Comparison of ENCODE assay signal across 8 cellular contexts in the genomic region with DNA sequence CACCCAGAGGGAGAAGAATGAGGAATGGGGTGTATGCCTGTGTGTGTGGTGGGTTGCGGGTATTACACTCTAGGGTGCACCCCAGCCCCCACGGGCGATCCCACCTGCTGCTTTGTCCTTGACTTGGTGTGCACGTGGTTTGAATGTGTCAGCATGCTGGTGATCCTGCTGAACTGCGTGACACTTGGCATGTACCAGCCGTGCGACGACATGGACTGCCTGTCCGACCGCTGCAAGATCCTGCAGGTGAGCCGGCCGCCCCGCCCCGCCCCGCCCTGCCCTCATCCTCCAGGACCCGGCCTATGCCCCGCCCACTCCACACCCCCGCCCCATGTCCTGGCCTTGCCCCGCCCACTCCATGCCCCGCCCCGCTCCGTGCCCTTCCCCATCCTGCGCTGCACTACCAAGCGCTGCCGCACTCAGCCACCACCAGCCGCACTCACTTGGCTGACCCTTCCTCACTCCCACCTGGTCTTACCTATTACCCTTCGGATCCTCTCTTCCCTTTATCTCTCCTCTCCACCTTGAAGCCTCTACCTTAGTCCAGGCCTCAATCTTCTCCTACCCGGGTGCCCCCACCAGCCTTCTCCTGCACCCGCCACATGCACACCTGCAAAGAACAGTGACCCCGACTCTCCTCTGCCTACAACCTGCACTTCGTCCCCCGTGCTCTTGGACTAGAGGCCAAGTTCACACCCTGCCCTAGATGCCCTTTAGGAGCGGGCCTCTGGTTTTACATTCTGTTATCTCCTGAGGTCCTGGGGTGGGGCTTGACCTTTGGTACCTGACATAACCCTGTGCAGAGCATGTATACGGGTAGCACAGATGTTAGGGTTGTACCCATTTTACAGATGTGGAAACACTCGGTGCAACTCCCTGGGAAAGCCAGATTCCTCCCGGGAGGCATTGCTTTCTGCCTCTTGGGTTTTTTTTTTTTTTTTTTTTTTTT. TPM values are rescaled to one million over a fixed set of nuclear protein-coding genes. Genes with fewer than 3 reads are reported as not detected.
A peak's percentile ranks its signal among the peaks of the same experiment; 100 is the strongest.
DNase-seq lines count a peak whose midpoint lies in the region; ATAC-seq, FAIRE-seq and TF ChIP-seq lines count a peak whose summit lies in the region.

No MANE protein-coding gene starts in this region.

- no peak overlapping the region for H3K27ac Mint-ChIP-seq in activated B cell treated with CpG ODN at 0.5 μM for 24 hours

- no peak overlapping the region for H3K4me2 ChIP-seq in osteoblast (ENCODE audit: insufficient read depth, low read length)

- in situ Hi-C loops in GM13977 (cut with MboI; ENCODE audit: low pct_unique_long_range_greater_than_20kb, low sequenced_read_pairs, unreplicated experiment): no loop called here

- ATAC-seq in activated B cell treated with CpG ODN at 0.5 μM for 24 hours (ENCODE audit: low read depth) (peak; percentile 66), HG03045 (IDR thresholded peaks at IDR 0.05; ENCODE audit: unreplicated experiment) (no peak)

- POLR2A ChIA-PET in activated B cell treated with CpG ODN at 0.5 μM for 24 hours (lab: Charles Lee): no interaction called here

- H3K79me2 ChIP-seq in osteoblast (ENCODE audit: insufficient read depth, low read length): no peaks in the 10 kb centered on the region

- no peaks in the 10 kb centered on the region for H4K20me1 ChIP-seq in osteoblast (ENCODE audit: insufficient read depth, low read length)

- intact Hi-C loops in activated B cell treated with CpG ODN at 0.5 μM for 24 hours (cut with micrococcal nuclease): no loop called here

- no peak overlapping the region for H2AFZ ChIP-seq in osteoblast (ENCODE audit: low read length)

- peaks cover 25% of the 10 kb centered on the region for H3K27me3 Mint-ChIP-seq in activated B cell treated with CpG ODN at 0.5 μM for 24 hours

- H3K9me3 Mint-ChIP-seq in activated B cell treated with CpG ODN at 0.5 μM for 24 hours: no peaks in the 10 kb centered on the region

- no peaks in the 10 kb centered on the region for H3K4me1 ChIP-seq in osteoblast (ENCODE audit: insufficient read depth, low read length)

- H3K4me3 Mint-ChIP-seq in activated B cell treated with CpG ODN at 0.5 μM for 24 hours: no peak overlapping the region

- TF ChIP-seq CTCF in GM13977 (IDR thresholded peaks at IDR 0.05; ENCODE audit: extremely low read depth, insufficient read depth, missing control alignments) (no peak), activated B cell treated with CpG ODN at 0.5 μM for 24 hours (IDR thresholded peaks at IDR 0.05) (no peak), bronchial epithelial cell (IDR thresholded peaks at IDR 0.05; ENCODE audit: insufficient read depth, low read length, severe bottlenecking) (peak; percentile 25), osteoblast (IDR thresholded peaks at IDR 0.05; ENCODE audit: extremely low read depth, low read depth, low read length) (no peak)

- H3K27me3 ChIP-seq in bronchial epithelial cell (ENCODE audit: control insufficient read depth, insufficient read depth, low read length) (peaks cover 14% of the 10 kb centered on the region), osteoblast (ENCODE audit: insufficient read depth, low read length) (peaks cover 21% of the 10 kb centered on the region)

- H3K4me1 Mint-ChIP-seq in activated B cell treated with CpG ODN at 0.5 μM for 24 hours: peaks cover 34% of the 10 kb centered on the region

- CTCF ChIA-PET in activated B cell treated with CpG ODN at 0.5 μM for 24 hours (lab: Charles Lee): no interaction called here

- no peaks in the 10 kb centered on the region for H3K36me3 Mint-ChIP-seq in activated B cell treated with CpG ODN at 0.5 μM for 24 hours (ENCODE audit: low read depth)

- no peak overlapping the region for H3K4me3 ChIP-seq in bronchial epithelial cell (ENCODE audit: low read depth, low read length)
- no peak overlapping the region for H3K4me3 ChIP-seq in osteoblast (ENCODE audit: insufficient read depth, low read length)

- DNase-seq in GM13977 (ENCODE audit: low spot score) (peak; percentile 74), activated B cell treated with CpG ODN at 0.5 μM for 24 hours (peak; percentile 53), bronchial epithelial cell (ENCODE audit: low read depth) (peak; percentile 37), osteoblast (ENCODE audit: insufficient read length, low spot score, missing footprints) (peak; percentile 63), NOMO-1 treated with dmso at 0.1 percent for 144 hours (lab: John Stamatoyannopoulos, UW; ENCODE audit: unreplicated experiment) (no peak), GDM1 (lab: John Stamatoyannopoulos, UW) (no peak), putamen (ENCODE audit: low spot score) (no peak)

- no peaks in the 10 kb centered on the region for H3K9me3 ChIP-seq in osteoblast (ENCODE audit: low read depth, low read length)

- no peak for FAIRE-seq in bronchial epithelial cell (lab: Jason Lieb, UNC)

- H3K27ac ChIP-seq in osteoblast (ENCODE audit: low read depth, low read length): no peak overlapping the region

- H3K36me3 ChIP-seq in bronchial epithelial cell (ENCODE audit: control insufficient read depth, insufficient read depth, low read length) (no peaks in the 10 kb centered on the region), osteoblast (ENCODE audit: insufficient read depth, low read length) (no peaks in the 10 kb centered on the region)

RNA-seq across cellular contexts. Expression of gene CACNA1I, which starts 27.7 kb away (rescaled TPM):
- total RNA-seq in activated B cell treated with CpG ODN at 0.5 μM for 24 hours: not detected in 2 replicates
- not detected in 2 replicates for total RNA-seq in bronchial epithelial cell
- under 0.01 TPM in 2 replicates for total RNA-seq in osteoblast

Comparison
In these comparisons a context has a peak if more than half of its experiments do, and no peak if none do; other contexts are left out.
1. DNase-seq: peak in GM13977 (single experiment), activated B cell treated with CpG ODN at 0.5 μM for 24 hours (single experiment), bronchial epithelial cell (single experiment) and osteoblast (single experiment); none in NOMO-1 treated with dmso at 0.1 percent for 144 hours (single experiment), GDM1 (single experiment) and putamen (single experiment).